22 cellular contexts compared by ENCODE assay signal in the genomic region with DNA sequence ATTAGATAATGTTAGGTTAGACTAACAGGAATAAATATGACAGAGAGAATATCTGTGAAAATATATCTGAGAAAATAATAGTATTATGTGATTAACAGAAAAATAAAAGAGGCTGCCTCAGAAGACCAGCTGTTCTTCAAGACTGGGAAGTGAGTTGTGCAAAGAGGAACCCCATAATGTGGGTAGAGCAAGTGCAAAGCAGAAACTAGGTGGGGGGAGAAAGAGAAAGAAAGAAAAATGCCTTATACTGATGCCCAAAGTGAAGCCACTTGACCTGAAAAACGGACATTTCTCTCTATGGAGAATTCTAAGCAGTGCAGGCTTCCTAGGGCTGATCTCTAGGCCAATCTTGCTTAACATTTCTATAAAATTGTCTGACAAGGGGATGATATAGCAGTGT.
"Had no signal": no experiment of that assay in that cellular context is flagged by ENCODE, and none has a peak within 500 bp of the region (broad histone marks: within the 10 kb centered on the region; RNA-seq: fewer than 3 reads in every experiment).

No MANE protein-coding gene starts in this region.

- DNase-seq: effector memory CD4-positive, alpha-beta T cell; kidney; left colon; mesenchymal stem cell; naive B cell; occipital lobe; pancreas; spleen; stimulated activated CD4-positive, alpha-beta T cell treated with anti-CD3 and anti-CD28 coated beads, Interleukin-15, amount 100 ng/mL, for 24 hours; stimulated activated CD4-positive, alpha-beta T cell treated with anti-CD3 and anti-CD28 coated beads, Interleukin-1b, Interleukin-23, amount 100 ng/mL, for 48 hours; stimulated activated CD4-positive, alpha-beta T cell treated with anti-CD3 and anti-CD28 coated beads, Interleukin-4, amount 100 ng/mL, for 24 hours; tibial artery; upper lobe of left lung; uterus had no signal

- H3K27me3 Mint-ChIP-seq: progenitor cell of endocrine pancreas; stimulated activated naive CD8-positive, alpha-beta T cell treated with anti-CD3 and anti-CD28 coated beads, Interleukin-15, Interleukin-2, amounts not matched to agents 100 ng/mL and 50 ng/mL, for 24 hours had no signal

- H3K36me3 Mint-ChIP-seq: naive B cell; stimulated activated memory B cell treated with anti-CD40 and anti-IgM and Interleukin-4, amounts not matched to agents 10 μg/mL and 1 μg/mL and 100 μg/mL, for 72 hours had no signal

- H3K27me3 ChIP-seq: hepatocyte, pancreas, tibial artery, upper lobe of left lung, uterus had no signal

- H3K4me2 ChIP-seq: hepatocyte had no signal

- H3K79me2 ChIP-seq: hepatocyte had no signal

- H3K4me3 ChIP-seq: hepatocyte, lung, pancreas, spleen, tibial artery, upper lobe of left lung, uterus had no signal

- H3K4me1 ChIP-seq: pancreas, spleen, tibial artery, upper lobe of left lung, uterus had no signal

- H3K27ac Mint-ChIP-seq: naive B cell; nephron; progenitor cell of endocrine pancreas; stimulated activated memory B cell treated with anti-CD40 and anti-IgM and Interleukin-4, amounts not matched to agents 10 μg/mL and 1 μg/mL and 100 μg/mL, for 72 hours; stimulated activated naive CD8-positive, alpha-beta T cell treated with anti-CD3 and anti-CD28 coated beads, Interleukin-15, Interleukin-2, amounts not matched to agents 100 ng/mL and 50 ng/mL, for 24 hours had no signal

- H3K9me3 ChIP-seq: pancreas, spleen, tibial artery, upper lobe of left lung, uterus had no signal

- H3K4me3 Mint-ChIP-seq: naive B cell; nephron; stimulated activated memory B cell treated with anti-CD40 and anti-IgM and Interleukin-4, amounts not matched to agents 10 μg/mL and 1 μg/mL and 100 μg/mL, for 72 hours; stimulated activated naive CD8-positive, alpha-beta T cell treated with anti-CD3 and anti-CD28 coated beads, Interleukin-15, Interleukin-2, amounts not matched to agents 100 ng/mL and 50 ng/mL, for 24 hours had no signal

- H3K27ac ChIP-seq: hepatocyte, pancreas, spleen, tibial artery, upper lobe of left lung, uterus had no signal

- ATAC-seq: esophagus mucosa; left colon; pancreas; sciatic nerve; stimulated activated memory B cell treated with anti-CD40 and anti-IgM and Interleukin-4, amounts not matched to agents 10 μg/mL and 1 μg/mL and 100 μg/mL, for 72 hours had no signal

- H3K9me3 Mint-ChIP-seq: naive B cell; nephron; stimulated activated memory B cell treated with anti-CD40 and anti-IgM and Interleukin-4, amounts not matched to agents 10 μg/mL and 1 μg/mL and 100 μg/mL, for 72 hours; stimulated activated naive CD8-positive, alpha-beta T cell treated with anti-CD3 and anti-CD28 coated beads, Interleukin-15, Interleukin-2, amounts not matched to agents 100 ng/mL and 50 ng/mL, for 24 hours had no signal

- H3K4me1 Mint-ChIP-seq: naive B cell; stimulated activated memory B cell treated with anti-CD40 and anti-IgM and Interleukin-4, amounts not matched to agents 10 μg/mL and 1 μg/mL and 100 μg/mL, for 72 hours had no signal

- H3K36me3 ChIP-seq: spleen, uterus had no signal
